ENCODE assay signal across 27 cellular contexts in genomic region chr9:74517188-74517587, GRCh38. TPM values are rescaled to one million over a fixed set of nuclear protein-coding genes. Genes with fewer than 3 reads are reported as not detected.
"Had no signal": no experiment of that assay in that cellular context is flagged by ENCODE, and none has a peak within 500 bp of the region (broad histone marks: within the 10 kb centered on the region; RNA-seq: fewer than 3 reads in every experiment).

No MANE protein-coding gene starts in this region.

- H3K4me1 ChIP-seq: esophagus muscularis mucosa, foreskin keratinocyte, gastroesophageal sphincter, heart left ventricle, left ventricle myocardium inferior, lower lobe of right lung had no signal

- H3K36me3 ChIP-seq: esophagus muscularis mucosa, gastroesophageal sphincter, heart left ventricle, left ventricle myocardium inferior, lower lobe of right lung had no signal

- H3K27ac ChIP-seq: coronary artery, esophagus muscularis mucosa, foreskin keratinocyte, gastroesophageal sphincter, heart left ventricle, hepatocyte, left ventricle myocardium inferior, lower lobe of right lung had no signal

- H3K4me3 ChIP-seq: coronary artery, dorsolateral prefrontal cortex, esophagus muscularis mucosa, gastroesophageal sphincter, heart left ventricle, hepatocyte, left ventricle myocardium inferior, lower lobe of right lung, mucosa of descending colon had no signal

- ATAC-seq: foreskin keratinocyte, gastroesophageal sphincter, left colon, left lobe of liver, lower lobe of right lung, mucosa of descending colon had no signal

- H3K27me3 ChIP-seq: esophagus muscularis mucosa, gastroesophageal sphincter, heart left ventricle had no signal

- H3K79me2 ChIP-seq: hepatocyte had no signal

- H3K9me3 ChIP-seq: esophagus muscularis mucosa, gastroesophageal sphincter, heart left ventricle, left ventricle myocardium inferior, lower lobe of right lung, mucosa of descending colon had no signal

- DNase-seq: dermis blood vessel endothelial cell; effector CD4-positive, alpha-beta T cell; effector memory CD4-positive, alpha-beta T cell; foreskin keratinocyte; hypothalamus; immature natural killer cell; islet precursor cell; kidney; kidney glomerular epithelial cell; left colon; left ventricle myocardium inferior; lower lobe of right lung; mesenchymal stem cell; mucosa of descending colon; naive B cell had no signal

- H3K4me2 ChIP-seq: hepatocyte had no signal

- FAIRE-seq: endothelial cell of umbilical vein, frontal cortex, kidney had no signal

- H2AFZ ChIP-seq: hepatocyte had no signal

RNA-seq across cellular contexts. Expression of gene RORB, which starts 20.1 kb away (rescaled TPM):
- total RNA-seq: endothelial cell of umbilical vein, epithelial cell of proximal tubule, foreskin keratinocyte, lung microvascular endothelial cell, myocyte had no signal
- polyA plus RNA-seq: endothelial cell of umbilical vein, foreskin keratinocyte, hepatocyte had no signal
